Comparison of ENCODE assay signal across 8 cellular contexts in the genomic region with DNA sequence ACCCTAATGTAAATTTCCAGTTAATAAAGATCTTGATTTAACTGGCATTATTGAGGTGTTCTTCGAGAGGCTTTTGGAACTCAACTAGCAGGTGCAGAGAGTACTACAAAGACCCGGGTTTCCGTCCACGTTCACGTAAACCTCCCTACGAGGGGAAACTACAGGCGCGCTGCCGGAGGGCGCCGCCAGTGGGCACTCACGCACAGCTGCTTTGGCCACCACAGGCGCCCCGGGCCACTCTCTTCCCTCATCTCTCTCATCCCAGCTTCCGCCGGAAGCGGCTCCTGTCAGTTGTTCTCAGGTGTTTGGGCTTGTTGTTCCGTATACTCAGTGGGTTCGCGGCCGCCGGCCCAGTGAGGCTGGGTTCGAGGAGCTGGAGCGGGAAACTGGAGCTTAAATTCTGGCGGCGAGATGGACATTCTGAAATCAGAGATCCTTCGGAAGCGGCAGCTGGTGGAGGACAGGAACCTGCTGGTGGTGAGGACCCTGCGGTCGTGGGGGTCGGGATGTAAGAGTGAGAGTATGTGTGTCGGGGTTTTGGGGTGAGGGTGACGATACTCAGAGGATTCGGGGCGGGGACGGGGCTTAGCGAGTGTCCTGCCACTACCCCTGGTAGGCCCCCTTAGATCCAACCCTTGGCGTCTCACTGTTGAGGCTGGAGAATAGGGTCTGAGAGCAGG. TPM values are rescaled to one million over a fixed set of nuclear protein-coding genes. Genes with fewer than 3 reads are reported as not detected.
DNase-seq lines count a peak whose midpoint lies in the region; ATAC-seq and TF ChIP-seq lines count a peak whose summit lies in the region.

PRPF18 (plus strand) TSS at position 290 of the 680 bp plus-strand sequence; CDS start at position 412, 122 bp downstream.

- dilution Hi-C loops in mammary epithelial cell (cut with HindIII; ENCODE audit: low sequenced_read_pairs), result loop anchor here (5.0 kb wide), 1 partner anchor 175 kb away; no protein-coding TSS in a partner anchor

- H3K9ac ChIP-seq in mammary epithelial cell (ENCODE audit: insufficient read depth, low read length) (peak within 1 kb of the TSS; percentile 87), iPS-20b (ENCODE audit: low read depth, low read length) (peak within 1 kb of the TSS; percentile 80)

- in situ Hi-C loops in mammary epithelial cell (cut with MboI; ENCODE audit: low sequenced_read_pairs in 2 of 2), result no loop called here

- DNase-seq in AG09309 (ENCODE audit: low read depth), result peak; percentile 55
- DNase-seq in NCI-H2227 (lab: John Stamatoyannopoulos, UW; ENCODE audit: unreplicated experiment), result peak; percentile 92
- DNase-seq in WERI-Rb-1, result peak; percentile 86
- peak; percentile 89 for DNase-seq in mammary epithelial cell

- TF ChIP-seq CTCF in AG09309 (IDR thresholded peaks at IDR 0.05; ENCODE audit: control insufficient read depth, insufficient read depth, low read depth, low read length, missing control alignments) (peak; percentile 98), WERI-Rb-1 (IDR thresholded peaks at IDR 0.05; ENCODE audit: low read depth, low read length) (peak; percentile 83), mammary epithelial cell (conservative IDR thresholded peaks at IDR 0.05 in 1 of 2, IDR thresholded peaks at IDR 0.05 in 1 of 2; ENCODE audit: extremely low read depth in 1 of 2, insufficient read depth in 1 of 2, low read depth in 1 of 2, low read length in 2 of 2) (peak; percentile 92 to 97)

- ATAC-seq in GM18907 (IDR thresholded peaks at IDR 0.05; ENCODE audit: unreplicated experiment) (peak; percentile 99), HG03159 (IDR thresholded peaks at IDR 0.05; ENCODE audit: unreplicated experiment) (peak; percentile 99)

- H3K27me3 ChIP-seq in WERI-Rb-1 (ENCODE audit: insufficient read depth, low read depth, severe bottlenecking) (no peaks in the 10 kb centered on the region), mammary epithelial cell (ENCODE audit: insufficient read depth, low read length) (no peaks in the 10 kb centered on the region), iPS-20b (ENCODE audit: insufficient read depth, low read length) (peaks cover 8% of the 10 kb centered on the region; the same call in 1 of the 2 replicates)

- H3K4me1 ChIP-seq in mammary epithelial cell (ENCODE audit: insufficient read depth, low read length), result peaks cover 4% of the 10 kb centered on the region
- H3K4me1 ChIP-seq in iPS-20b (ENCODE audit: insufficient read depth, low read length), result peaks cover 3% of the 10 kb centered on the region; the same call in 1 of the 2 replicates

- no TSS peak for BruUV-seq in mammary epithelial cell (replicated peaks; lab: Mats Ljungman, UMichigan)

- H2AFZ ChIP-seq in mammary epithelial cell (ENCODE audit: low read depth, low read length), result peak within 1 kb of the TSS; percentile 95

- no peaks in the 10 kb centered on the region for H3K36me3 ChIP-seq in WERI-Rb-1
- no peaks in the 10 kb centered on the region for H3K36me3 ChIP-seq in mammary epithelial cell (ENCODE audit: insufficient read depth, low read length)
- no peaks in the 10 kb centered on the region for H3K36me3 ChIP-seq in iPS-20b (ENCODE audit: insufficient read depth, low read depth, low read length)

- WGBS in mammary epithelial cell (ENCODE audit: low coverage, missing lambda C conversion rate), result 1% methylated on average over 24 of the region's 38 CpGs

- CTCF ChIA-PET in mammary epithelial cell (lab: Charles Lee; ENCODE audit: low non-redundant PET), result interaction anchor here (0.6 kb wide), 2 partner anchors 121 to 1804 kb away, joined by 3 to 7 read pairs; no protein-coding TSS in a partner anchor

- intact Hi-C loops in mammary epithelial cell (cut with micrococcal nuclease), result loop anchor here (1.0 to 2.0 kb wide), 5 partner anchors 60 to 215 kb away; no protein-coding TSS in a partner anchor

- H3K27ac ChIP-seq in WERI-Rb-1 (peak within 1 kb of the TSS; percentile 17; the same call in 1 of the 2 replicates), mammary epithelial cell (ENCODE audit: insufficient read depth, low read depth, low read length) (peak within 1 kb of the TSS; percentile 73), iPS-20b (ENCODE audit: low read length) (no peak within 1 kb of the TSS), skin epidermis (peak within 1 kb of the TSS in 19 of 21 experiments; percentile 25 to 88 (median 75))

- no peaks in the 10 kb centered on the region for H4K20me1 ChIP-seq in mammary epithelial cell (ENCODE audit: insufficient read depth, low read length)

- H3K9me3 ChIP-seq in WERI-Rb-1 (ENCODE audit: severe bottlenecking) (no peaks in the 10 kb centered on the region), mammary epithelial cell (replicated peaks; ENCODE audit: insufficient read depth, low read length) (no peaks in the 10 kb centered on the region), iPS-20b (ENCODE audit: insufficient read depth, low read depth, low read length) (no peaks in the 10 kb centered on the region)

- peak within 1 kb of the TSS; percentile 74 for H3K4me2 ChIP-seq in mammary epithelial cell (ENCODE audit: insufficient read depth, low read depth, low read length)

- H3K79me2 ChIP-seq in mammary epithelial cell (ENCODE audit: insufficient read depth, low read length), result peaks cover 48% of the 10 kb centered on the region

- peak within 1 kb of the TSS; percentile 89 for H3K4me3 ChIP-seq in AG09309 (ENCODE audit: control insufficient read depth, low read depth, low read length)
- H3K4me3 ChIP-seq in WERI-Rb-1 (ENCODE audit: low read depth, low read length), result peak within 1 kb of the TSS; percentile 93
- peak within 1 kb of the TSS; percentile 94 to 96 (median 94) for H3K4me3 ChIP-seq in mammary epithelial cell (replicated peaks in 1 of 3; ENCODE audit: insufficient read depth in 1 of 3, low read depth in 2 of 3, low read length in 3 of 3)
- peak within 1 kb of the TSS; percentile 99 for H3K4me3 ChIP-seq in iPS-20b (ENCODE audit: low read length)
- H3K4me3 ChIP-seq in skin epidermis, result peak within 1 kb of the TSS; percentile 69 to 98 (median 80)

RNA-seq across cellular contexts. Expression of gene PRPF18, which starts in this region (rescaled TPM):
- total RNA-seq in mammary epithelial cell, result 10 to 100 TPM; 22.4 to 23.0 TPM
- polyA plus RNA-seq in mammary epithelial cell, result 11.4 TPM
- 1.7 TPM for polyA minus RNA-seq in mammary epithelial cell
